In the genomic region with DNA sequence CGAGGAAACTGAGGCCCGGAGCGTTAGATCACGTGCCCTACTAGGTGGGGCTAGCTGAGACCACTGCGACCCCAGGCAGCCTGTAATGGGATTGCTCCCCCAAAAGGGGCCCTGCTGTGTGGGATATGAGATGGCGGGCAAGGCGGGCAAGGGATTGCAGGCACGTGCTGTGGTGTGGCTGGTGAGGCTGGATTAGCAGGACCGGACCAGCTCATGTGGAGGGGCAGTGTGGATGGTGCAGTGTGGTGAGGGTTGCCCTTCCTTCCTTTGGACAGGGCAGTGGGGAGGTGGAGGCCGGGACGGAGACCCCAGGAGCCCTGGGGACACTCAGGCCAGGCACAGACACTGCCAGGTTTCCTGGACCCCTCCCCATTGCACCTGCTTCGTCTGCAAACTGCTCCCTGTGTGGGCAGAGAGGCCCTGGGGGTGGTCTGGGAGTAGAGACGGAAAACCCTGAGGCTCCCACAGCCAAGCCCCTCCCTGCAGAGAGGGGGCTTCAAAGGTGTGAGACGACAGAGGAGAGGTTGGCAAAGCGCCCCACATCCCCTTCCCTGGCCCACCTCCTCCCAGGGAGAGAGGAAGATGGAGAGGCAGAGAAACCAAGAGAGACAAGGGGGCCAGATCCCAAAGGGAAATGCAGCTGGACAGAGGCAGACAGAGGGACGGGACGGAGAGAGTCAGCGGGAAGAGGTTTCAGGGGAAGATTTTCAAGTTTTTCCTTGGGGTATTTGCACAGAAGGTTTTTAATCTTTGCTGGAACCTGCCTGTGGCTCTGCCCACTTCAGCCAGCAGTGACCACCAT, we compare ENCODE assay signal across 1 cellular context.
TF ChIP-seq lines count a peak whose summit lies in the region.

No MANE protein-coding gene starts in this region.

TF ChIP-seq in HEK293, 187 proteins besides CTCF, POLR2A, EP300 and RAD21 (continued from another document):
- TF ChIP-seq, protein P1, sequence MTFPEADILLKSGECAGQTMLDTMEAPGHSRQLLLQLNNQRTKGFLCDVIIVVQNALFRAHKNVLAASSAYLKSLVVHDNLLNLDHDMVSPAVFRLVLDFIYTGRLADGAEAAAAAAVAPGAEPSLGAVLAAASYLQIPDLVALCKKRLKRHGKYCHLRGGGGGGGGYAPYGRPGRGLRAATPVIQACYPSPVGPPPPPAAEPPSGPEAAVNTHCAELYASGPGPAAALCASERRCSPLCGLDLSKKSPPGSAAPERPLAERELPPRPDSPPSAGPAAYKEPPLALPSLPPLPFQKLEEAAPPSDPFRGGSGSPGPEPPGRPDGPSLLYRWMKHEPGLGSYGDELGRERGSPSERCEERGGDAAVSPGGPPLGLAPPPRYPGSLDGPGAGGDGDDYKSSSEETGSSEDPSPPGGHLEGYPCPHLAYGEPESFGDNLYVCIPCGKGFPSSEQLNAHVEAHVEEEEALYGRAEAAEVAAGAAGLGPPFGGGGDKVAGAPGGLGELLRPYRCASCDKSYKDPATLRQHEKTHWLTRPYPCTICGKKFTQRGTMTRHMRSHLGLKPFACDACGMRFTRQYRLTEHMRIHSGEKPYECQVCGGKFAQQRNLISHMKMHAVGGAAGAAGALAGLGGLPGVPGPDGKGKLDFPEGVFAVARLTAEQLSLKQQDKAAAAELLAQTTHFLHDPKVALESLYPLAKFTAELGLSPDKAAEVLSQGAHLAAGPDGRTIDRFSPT (tag by site-specific recombination; IDR thresholded peaks at IDR 0.05) = peak; percentile 54; the same call in 1 of the 2 replicates
- TF ChIP-seq ZNF394 (tag by site-specific recombination; IDR thresholded peaks at IDR 0.05; ENCODE audit: borderline replicate concordance) (no peak), ZNF221 (tag by site-specific recombination; IDR thresholded peaks at IDR 0.05; ENCODE audit: borderline replicate concordance) (no peak), KLF16 (tag by site-specific recombination; IDR thresholded peaks at IDR 0.05) (no peak), ZNF529 (tag by site-specific recombination; IDR thresholded peaks at IDR 0.05; ENCODE audit: insufficient replicate concordance) (no peak), IKZF3 (tag by site-specific recombination; IDR thresholded peaks at IDR 0.05) (no peak), ZNF501 (tag by site-specific recombination; IDR thresholded peaks at IDR 0.05) (no peak), ZBTB21 (tag by site-specific recombination; IDR thresholded peaks at IDR 0.05) (no peak), ZNF157 (tag by site-specific recombination; IDR thresholded peaks at IDR 0.05) (no peak), ZNF768 (tag by site-specific recombination; IDR thresholded peaks at IDR 0.05) (no peak), ZNF16 (tag by site-specific recombination; IDR thresholded peaks at IDR 0.05; ENCODE audit: low read depth) (no peak), ZNF114 (tag by site-specific recombination; IDR thresholded peaks at IDR 0.05) (no peak), ZNF658 (tag by site-specific recombination; IDR thresholded peaks at IDR 0.05) (no peak), ZNF610 (tag by site-specific recombination; IDR thresholded peaks at IDR 0.05; ENCODE audit: borderline replicate concordance) (no peak), ZNF23 (tag by site-specific recombination; IDR thresholded peaks at IDR 0.05; ENCODE audit: borderline replicate concordance) (no peak), ZNF510 (tag by site-specific recombination; IDR thresholded peaks at IDR 0.05; ENCODE audit: insufficient replicate concordance) (no peak)
- TF ChIP-seq, protein P2, sequence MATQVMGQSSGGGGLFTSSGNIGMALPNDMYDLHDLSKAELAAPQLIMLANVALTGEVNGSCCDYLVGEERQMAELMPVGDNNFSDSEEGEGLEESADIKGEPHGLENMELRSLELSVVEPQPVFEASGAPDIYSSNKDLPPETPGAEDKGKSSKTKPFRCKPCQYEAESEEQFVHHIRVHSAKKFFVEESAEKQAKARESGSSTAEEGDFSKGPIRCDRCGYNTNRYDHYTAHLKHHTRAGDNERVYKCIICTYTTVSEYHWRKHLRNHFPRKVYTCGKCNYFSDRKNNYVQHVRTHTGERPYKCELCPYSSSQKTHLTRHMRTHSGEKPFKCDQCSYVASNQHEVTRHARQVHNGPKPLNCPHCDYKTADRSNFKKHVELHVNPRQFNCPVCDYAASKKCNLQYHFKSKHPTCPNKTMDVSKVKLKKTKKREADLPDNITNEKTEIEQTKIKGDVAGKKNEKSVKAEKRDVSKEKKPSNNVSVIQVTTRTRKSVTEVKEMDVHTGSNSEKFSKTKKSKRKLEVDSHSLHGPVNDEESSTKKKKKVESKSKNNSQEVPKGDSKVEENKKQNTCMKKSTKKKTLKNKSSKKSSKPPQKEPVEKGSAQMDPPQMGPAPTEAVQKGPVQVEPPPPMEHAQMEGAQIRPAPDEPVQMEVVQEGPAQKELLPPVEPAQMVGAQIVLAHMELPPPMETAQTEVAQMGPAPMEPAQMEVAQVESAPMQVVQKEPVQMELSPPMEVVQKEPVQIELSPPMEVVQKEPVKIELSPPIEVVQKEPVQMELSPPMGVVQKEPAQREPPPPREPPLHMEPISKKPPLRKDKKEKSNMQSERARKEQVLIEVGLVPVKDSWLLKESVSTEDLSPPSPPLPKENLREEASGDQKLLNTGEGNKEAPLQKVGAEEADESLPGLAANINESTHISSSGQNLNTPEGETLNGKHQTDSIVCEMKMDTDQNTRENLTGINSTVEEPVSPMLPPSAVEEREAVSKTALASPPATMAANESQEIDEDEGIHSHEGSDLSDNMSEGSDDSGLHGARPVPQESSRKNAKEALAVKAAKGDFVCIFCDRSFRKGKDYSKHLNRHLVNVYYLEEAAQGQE (tag by site-specific recombination; IDR thresholded peaks at IDR 0.05) = peak; percentile 61; the same call in 1 of the 2 replicates
- TF ChIP-seq, protein P3, sequence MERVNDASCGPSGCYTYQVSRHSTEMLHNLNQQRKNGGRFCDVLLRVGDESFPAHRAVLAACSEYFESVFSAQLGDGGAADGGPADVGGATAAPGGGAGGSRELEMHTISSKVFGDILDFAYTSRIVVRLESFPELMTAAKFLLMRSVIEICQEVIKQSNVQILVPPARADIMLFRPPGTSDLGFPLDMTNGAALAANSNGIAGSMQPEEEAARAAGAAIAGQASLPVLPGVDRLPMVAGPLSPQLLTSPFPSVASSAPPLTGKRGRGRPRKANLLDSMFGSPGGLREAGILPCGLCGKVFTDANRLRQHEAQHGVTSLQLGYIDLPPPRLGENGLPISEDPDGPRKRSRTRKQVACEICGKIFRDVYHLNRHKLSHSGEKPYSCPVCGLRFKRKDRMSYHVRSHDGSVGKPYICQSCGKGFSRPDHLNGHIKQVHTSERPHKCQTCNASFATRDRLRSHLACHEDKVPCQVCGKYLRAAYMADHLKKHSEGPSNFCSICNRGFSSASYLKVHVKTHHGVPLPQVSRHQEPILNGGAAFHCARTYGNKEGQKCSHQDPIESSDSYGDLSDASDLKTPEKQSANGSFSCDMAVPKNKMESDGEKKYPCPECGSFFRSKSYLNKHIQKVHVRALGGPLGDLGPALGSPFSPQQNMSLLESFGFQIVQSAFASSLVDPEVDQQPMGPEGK (tag by site-specific recombination; IDR thresholded peaks at IDR 0.05) = no peak
